In the genomic region with DNA sequence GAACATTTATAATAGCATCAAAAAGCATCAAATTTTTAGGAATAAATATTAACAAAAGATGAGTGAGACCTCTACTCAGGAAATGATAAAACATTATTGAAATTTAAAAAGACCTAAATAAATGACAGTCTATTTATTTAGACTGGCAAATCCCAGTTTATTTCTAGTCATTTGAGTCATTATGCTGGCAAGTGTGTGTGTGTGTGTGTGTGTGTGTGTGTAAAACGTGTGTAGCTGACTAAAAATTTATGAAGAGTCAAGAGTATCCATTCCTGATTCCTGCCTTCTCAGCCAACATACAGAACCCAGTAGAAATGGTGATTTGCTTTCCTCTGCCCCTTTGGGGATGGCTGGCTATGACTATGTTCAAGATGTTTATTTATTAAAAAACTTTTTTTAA, we compare ENCODE assay signal across 29 cellular contexts.
"Had no signal": no experiment of that assay in that cellular context is flagged by ENCODE, and none has a peak within 500 bp of the region (broad histone marks: within the 10 kb centered on the region; RNA-seq: fewer than 3 reads in every experiment).

No MANE protein-coding gene starts in this region.

- H3K9me3 ChIP-seq: breast epithelium, esophagus muscularis mucosa, gastroesophageal sphincter, right lobe of liver, testis, vagina had no signal

- ATAC-seq: gastroesophageal sphincter; left colon; natural killer cell; right lobe of liver; stimulated activated naive CD8-positive, alpha-beta T cell treated with anti-CD3 and anti-CD28 coated beads, Interleukin-15, Interleukin-2, amounts not matched to agents 100 U/mL and 50 U/mL, for 24 hours; WTC11 had no signal

- H3K27me3 ChIP-seq: breast epithelium, esophagus muscularis mucosa, gastroesophageal sphincter, neural progenitor cell, right lobe of liver, testis, vagina had no signal

- H3K27ac ChIP-seq: esophagus muscularis mucosa, gastroesophageal sphincter, neural progenitor cell, right lobe of liver, skin epidermis, testis had no signal

- H3K4me3 ChIP-seq: breast epithelium, esophagus muscularis mucosa, gastroesophageal sphincter, neural progenitor cell, right lobe of liver, skin epidermis, testis, vagina had no signal

- H3K4me1 ChIP-seq: neural progenitor cell had no signal

- DNase-seq: activated CD4-positive, alpha-beta memory T cell treated with anti-CD3 and anti-CD28 coated beads, Interleukin-2, amount 10 ng/mL, durations not matched to agents 7 days and 5 days; activated CD4-positive, alpha-beta T cell treated with anti-CD3 and anti-CD28 coated beads for 1 hour; activated CD4-positive, alpha-beta T cell treated with anti-CD3 and anti-CD28 coated beads, Interleukin-2, amount 10 ng/mL, durations not matched to agents 7 days and 5 days; activated CD8-positive, alpha-beta memory T cell treated with anti-CD3 and anti-CD28 coated beads, Interleukin-2, amount 50 U/mL, for 48 hours; activated gamma-delta T cell treated with Interleukin-2 at 50 U/mL for 16 hours; activated naive CD4-positive, alpha-beta T cell treated with anti-CD3 and anti-CD28 coated beads, Interleukin-2, amount 50 U/mL, for 16 hours; activated T-cell treated with anti-CD3 and anti-CD28 coated beads, Interleukin-2, amount 50 U/mL, for 24 hours; amniotic stem cell; central memory CD4-positive, alpha-beta T cell; endodermal cell; hippocampal formation; immature natural killer cell; kidney; left colon; natural killer cell; right lobe of liver; stimulated activated CD4-positive, alpha-beta T cell treated with anti-CD3 and anti-CD28 coated beads, Interleukin-12 subunit alpha, Interleukin-12 subunit beta, amount 100 ng/mL, for 4 hours; stimulated activated CD4-positive, alpha-beta T cell treated with anti-CD3 and anti-CD28 coated beads, Interleukin-4, amount 100 ng/mL, for 1 hour; stimulated activated naive CD8-positive, alpha-beta T cell treated with anti-CD3 and anti-CD28 coated beads, Interleukin-15, Interleukin-2, amounts not matched to agents 100 U/mL and 50 U/mL, for 24 hours; SW 1271; T-helper 9 cell; testis had no signal

- H3K36me3 ChIP-seq: breast epithelium, esophagus muscularis mucosa, gastroesophageal sphincter, neural progenitor cell, right lobe of liver, vagina had no signal
